8 cellular contexts compared by ENCODE assay signal in the genomic region with DNA sequence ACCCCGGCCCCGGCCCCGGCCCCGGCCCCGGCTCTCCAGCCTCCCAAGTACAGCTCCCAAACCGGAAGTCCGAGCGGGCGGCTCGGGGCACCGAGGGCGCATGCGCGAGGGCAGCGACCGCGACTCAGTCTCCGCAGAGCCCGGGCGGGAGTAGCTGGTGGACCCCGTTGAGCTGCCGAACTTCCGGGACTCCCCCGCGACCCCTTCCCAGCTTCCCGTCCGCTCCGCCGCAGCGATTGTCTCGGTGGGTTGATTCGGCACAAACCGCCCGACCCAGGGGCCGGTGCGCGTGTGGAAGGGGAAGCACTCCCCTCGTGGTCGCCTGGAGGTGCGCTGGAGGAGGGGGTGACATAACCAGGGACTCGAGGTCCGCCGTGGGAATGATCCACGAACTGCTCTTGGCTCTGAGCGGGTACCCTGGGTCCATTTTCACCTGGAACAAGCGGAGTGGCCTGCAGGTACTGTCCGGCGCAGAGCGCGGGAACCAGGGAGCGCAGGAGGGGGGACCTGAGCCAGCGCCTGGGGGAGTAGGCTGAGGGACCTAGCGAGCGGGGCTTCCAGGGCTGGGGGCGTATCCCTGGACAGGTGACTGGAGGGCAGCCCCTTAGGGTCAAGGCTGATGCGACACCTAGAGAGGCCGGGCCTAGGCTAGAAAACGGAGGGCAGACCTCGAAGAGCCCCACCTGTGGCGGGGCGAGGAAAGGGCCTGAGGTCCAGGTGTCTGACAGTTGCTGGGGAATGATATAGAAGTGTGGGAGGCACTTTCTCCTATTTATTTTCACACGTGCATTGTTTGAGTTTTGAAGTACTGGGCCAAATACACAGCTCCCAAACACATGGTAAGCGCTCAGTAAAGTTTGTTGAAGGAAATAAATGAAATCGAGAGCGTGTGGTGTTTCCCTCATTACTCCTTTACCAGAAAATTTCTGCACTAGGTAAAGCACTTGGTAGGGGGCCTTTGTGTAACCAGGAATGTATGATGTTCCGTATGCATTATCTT. TPM values are rescaled to one million over a fixed set of nuclear protein-coding genes. Genes with fewer than 3 reads are reported as not detected.
DNase-seq lines count a peak whose midpoint lies in the region; ATAC-seq and TF ChIP-seq lines count a peak whose summit lies in the region.

A gene with protein sequence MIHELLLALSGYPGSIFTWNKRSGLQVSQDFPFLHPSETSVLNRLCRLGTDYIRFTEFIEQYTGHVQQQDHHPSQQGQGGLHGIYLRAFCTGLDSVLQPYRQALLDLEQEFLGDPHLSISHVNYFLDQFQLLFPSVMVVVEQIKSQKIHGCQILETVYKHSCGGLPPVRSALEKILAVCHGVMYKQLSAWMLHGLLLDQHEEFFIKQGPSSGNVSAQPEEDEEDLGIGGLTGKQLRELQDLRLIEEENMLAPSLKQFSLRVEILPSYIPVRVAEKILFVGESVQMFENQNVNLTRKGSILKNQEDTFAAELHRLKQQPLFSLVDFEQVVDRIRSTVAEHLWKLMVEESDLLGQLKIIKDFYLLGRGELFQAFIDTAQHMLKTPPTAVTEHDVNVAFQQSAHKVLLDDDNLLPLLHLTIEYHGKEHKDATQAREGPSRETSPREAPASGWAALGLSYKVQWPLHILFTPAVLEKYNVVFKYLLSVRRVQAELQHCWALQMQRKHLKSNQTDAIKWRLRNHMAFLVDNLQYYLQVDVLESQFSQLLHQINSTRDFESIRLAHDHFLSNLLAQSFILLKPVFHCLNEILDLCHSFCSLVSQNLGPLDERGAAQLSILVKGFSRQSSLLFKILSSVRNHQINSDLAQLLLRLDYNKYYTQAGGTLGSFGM (plus strand): TSS at position 127 of the 1,000 bp plus-strand sequence. CDS start 254 bp downstream, at position 381.
A gene (minus strand): TSS at position 69 of the 1,000 bp plus-strand sequence. CDS start 1,130 bp downstream, outside the sequence.

- 2 to 3% (median 2%) methylated on average over 42 to 66 of the region's 66 CpGs for WGBS in stomach, 5 donors

- H3K9me2 ChIP-seq in neural cell (ENCODE audit: insufficient read depth, low read length): no peaks in the 10 kb centered on the region

- H3K27ac ChIP-seq in KOPT-K1 (ENCODE audit: low read depth, low read length, poor library complexity, severe bottlenecking) (peak within 1 kb of the TSS; percentile 86), RWPE1 (peak within 1 kb of the TSS; percentile 74), neural cell (ENCODE audit: low read length) (peak within 1 kb of the TSS; percentile 62), stomach (peak within 1 kb of the TSS; percentile 76 to 86 (median 82))

- ATAC-seq in GM21576 (IDR thresholded peaks at IDR 0.05; ENCODE audit: unreplicated experiment): peak; percentile 64

- H3K9ac ChIP-seq in neural cell (ENCODE audit: low read length): peak within 1 kb of the TSS; percentile 81

- H3F3A ChIP-seq in neural cell (ENCODE audit: insufficient read depth, low read length, poor library complexity, severe bottlenecking): no peaks in the 10 kb centered on the region

- TF ChIP-seq CTCF in RWPE1 (conservative IDR thresholded peaks at IDR 0.05; ENCODE audit: low read depth) (peak; percentile 82), fibroblast of villous mesenchyme (IDR thresholded peaks at IDR 0.05; ENCODE audit: insufficient read depth, low read depth, low read length) (peak; percentile 36), neural cell (IDR thresholded peaks at IDR 0.05; ENCODE audit: poor library complexity, severe bottlenecking) (peak; percentile 49), stomach (IDR thresholded peaks at IDR 0.05) (peak in 5 of 7 experiments; percentile 12 to 31 (median 24))

- H3K27me3 ChIP-seq in neural cell (ENCODE audit: insufficient read depth, low read depth, low read length): no peaks in the 10 kb centered on the region
- H3K27me3 ChIP-seq in stomach: no peaks in the 10 kb centered on the region

- peaks cover 60% of the 10 kb centered on the region for H3K79me2 ChIP-seq in neural cell (replicated peaks; ENCODE audit: insufficient read depth, low read length)

- intact Hi-C loops in stomach (cut with DNase I; ENCODE audit: low total_unique reads): no loop called here

- peak within 1 kb of the TSS; percentile 69 for H2AFZ ChIP-seq in neural cell (ENCODE audit: low read depth, low read length)

- H3K4me3 ChIP-seq in fibroblast of villous mesenchyme (ENCODE audit: low read depth, low read length) (peak within 1 kb of the TSS; percentile 91), neural cell (ENCODE audit: low read length) (peak within 1 kb of the TSS; percentile 95), stomach (peak within 1 kb of the TSS; percentile 65 to 93 (median 85))

- CTCF ChIA-PET in RWPE1 (lab: Yijun Ruan, JAX): interaction anchor here (0.6 to 1.3 kb wide), 6 partner anchors 9 to 399 kb away, joined by 3 to 4 read pairs (median 3); no protein-coding TSS in a partner anchor

- TF ChIP-seq EP300 in neural cell (conservative IDR thresholded peaks at IDR 0.05; ENCODE audit: poor library complexity, severe bottlenecking): no peak
- TF ChIP-seq EP300 in stomach (IDR thresholded peaks at IDR 0.05): no peak

- H3K4me2 ChIP-seq in neural cell (ENCODE audit: low read length): peak within 1 kb of the TSS; percentile 80

- peaks cover 5 to 46% (median 30%) of the 10 kb centered on the region in 4 donors for H3K4me1 ChIP-seq in stomach

- no peaks in the 10 kb centered on the region for H3K9me3 ChIP-seq in KOPT-K1 (ENCODE audit: insufficient read depth, low read length, poor library complexity, severe bottlenecking)
- no peaks in the 10 kb centered on the region for H3K9me3 ChIP-seq in neural cell (ENCODE audit: low read length)
- no peaks in the 10 kb centered on the region for H3K9me3 ChIP-seq in stomach

- TF ChIP-seq RAD21 in neural cell (conservative IDR thresholded peaks at IDR 0.05): no peak

- no peak for TF ChIP-seq POLR2A in stomach (IDR thresholded peaks at IDR 0.05)

- no peaks in the 10 kb centered on the region for H4K20me1 ChIP-seq in neural cell (ENCODE audit: insufficient read depth)

- H3K36me3 ChIP-seq in KOPT-K1 (ENCODE audit: insufficient read depth, low read length) (peaks cover 20% of the 10 kb centered on the region), neural cell (ENCODE audit: insufficient read depth, low read length) (no peaks in the 10 kb centered on the region), stomach (peaks cover 1 to 21% (median 17%) of the 10 kb centered on the region in 4 donors)

- POLR2A ChIA-PET in RWPE1 (lab: Yijun Ruan, JAX; ENCODE audit: low non-redundant PET): interaction anchor here (0.6 kb wide), 1 partner anchor 66 kb away, joined by 3 read pairs; no protein-coding TSS in a partner anchor

- DNase-seq in DMS53 (lab: John Stamatoyannopoulos, UW) (peak; percentile 84), RWPE1 (ENCODE audit: low spot score) (peak; percentile 92), fibroblast of villous mesenchyme (ENCODE audit: low read depth) (peak; percentile 74), stomach (peak; percentile 78)
- DNase-seq in activated T-helper 9 cell treated with anti-CD3 and anti-CD28 coated beads, Interleukin-2, amount 50 U/mL, for 16 hours (ENCODE audit: low read depth): peak; percentile 69

TF ChIP-seq in neural cell, 6 proteins besides CTCF, POLR2A, EP300 and RAD21:
- peak; percentile 95 for TF ChIP-seq MXI1 (conservative IDR thresholded peaks at IDR 0.05; ENCODE audit: poor library complexity, severe bottlenecking)
- TF ChIP-seq TAF1 (IDR thresholded peaks at IDR 0.05; ENCODE audit: low read depth): peak; percentile 24
- TF ChIP-seq, protein P1, sequence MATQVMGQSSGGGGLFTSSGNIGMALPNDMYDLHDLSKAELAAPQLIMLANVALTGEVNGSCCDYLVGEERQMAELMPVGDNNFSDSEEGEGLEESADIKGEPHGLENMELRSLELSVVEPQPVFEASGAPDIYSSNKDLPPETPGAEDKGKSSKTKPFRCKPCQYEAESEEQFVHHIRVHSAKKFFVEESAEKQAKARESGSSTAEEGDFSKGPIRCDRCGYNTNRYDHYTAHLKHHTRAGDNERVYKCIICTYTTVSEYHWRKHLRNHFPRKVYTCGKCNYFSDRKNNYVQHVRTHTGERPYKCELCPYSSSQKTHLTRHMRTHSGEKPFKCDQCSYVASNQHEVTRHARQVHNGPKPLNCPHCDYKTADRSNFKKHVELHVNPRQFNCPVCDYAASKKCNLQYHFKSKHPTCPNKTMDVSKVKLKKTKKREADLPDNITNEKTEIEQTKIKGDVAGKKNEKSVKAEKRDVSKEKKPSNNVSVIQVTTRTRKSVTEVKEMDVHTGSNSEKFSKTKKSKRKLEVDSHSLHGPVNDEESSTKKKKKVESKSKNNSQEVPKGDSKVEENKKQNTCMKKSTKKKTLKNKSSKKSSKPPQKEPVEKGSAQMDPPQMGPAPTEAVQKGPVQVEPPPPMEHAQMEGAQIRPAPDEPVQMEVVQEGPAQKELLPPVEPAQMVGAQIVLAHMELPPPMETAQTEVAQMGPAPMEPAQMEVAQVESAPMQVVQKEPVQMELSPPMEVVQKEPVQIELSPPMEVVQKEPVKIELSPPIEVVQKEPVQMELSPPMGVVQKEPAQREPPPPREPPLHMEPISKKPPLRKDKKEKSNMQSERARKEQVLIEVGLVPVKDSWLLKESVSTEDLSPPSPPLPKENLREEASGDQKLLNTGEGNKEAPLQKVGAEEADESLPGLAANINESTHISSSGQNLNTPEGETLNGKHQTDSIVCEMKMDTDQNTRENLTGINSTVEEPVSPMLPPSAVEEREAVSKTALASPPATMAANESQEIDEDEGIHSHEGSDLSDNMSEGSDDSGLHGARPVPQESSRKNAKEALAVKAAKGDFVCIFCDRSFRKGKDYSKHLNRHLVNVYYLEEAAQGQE (IDR thresholded peaks at IDR 0.05; ENCODE audit: borderline replicate concordance): no peak
- TF ChIP-seq SMC3 (conservative IDR thresholded peaks at IDR 0.05; ENCODE audit: poor library complexity): no peak
- TF ChIP-seq POLR2AphosphoS5 (IDR thresholded peaks at IDR 0.05): peak; percentile 52

RNA-seq across cellular contexts. Expression of the first gene that starts in this region (rescaled TPM):
- total RNA-seq in fibroblast of villous mesenchyme: 9.7 and 14.7 TPM in 2 replicates
- 4.6 and 13.0 TPM in 2 replicates for polyA plus RNA-seq in neural cell
- polyA minus RNA-seq in neural cell: 18.5 and 20.8 TPM in 2 replicates
- total RNA-seq in stomach: 10 to 100 TPM in 4 of 5 donors, 1 to 10 TPM in 1; 4.1 to 50.4 (median 19.5) TPM
- polyA plus RNA-seq in stomach: 1 to 10 TPM; 2.6 to 4.9 (median 4.0) TPM

RNA-seq across cellular contexts. Expression of the second gene that starts in this region (rescaled TPM):
- total RNA-seq in fibroblast of villous mesenchyme (26.3 and 37.0 TPM in 2 replicates), stomach (10 to 100 TPM in 4 of 5 donors, 1 to 10 TPM in 1; 8.5 to 45.5 (median 36.7) TPM)
- polyA plus RNA-seq in neural cell (27.6 and 37.5 TPM in 2 replicates), stomach (1 to 10 TPM; 4.5 to 7.8 (median 6.1) TPM)
- polyA minus RNA-seq in neural cell: 60.0 and 63.8 TPM in 2 replicates

Comparison
In these comparisons a context has a peak if more than half of its experiments do, and no peak if none do; other contexts are left out.
1. Peak in every context shown above with its lines: DNase-seq, ATAC-seq, H3K4me3 ChIP-seq and H3K27ac ChIP-seq.
2. CTCF ChIP-seq: peak in every context shown above with its lines; median percentile 82 in RWPE1; 49 in neural cell; 36 in fibroblast of villous mesenchyme; 24 in stomach.